In the genomic region with DNA sequence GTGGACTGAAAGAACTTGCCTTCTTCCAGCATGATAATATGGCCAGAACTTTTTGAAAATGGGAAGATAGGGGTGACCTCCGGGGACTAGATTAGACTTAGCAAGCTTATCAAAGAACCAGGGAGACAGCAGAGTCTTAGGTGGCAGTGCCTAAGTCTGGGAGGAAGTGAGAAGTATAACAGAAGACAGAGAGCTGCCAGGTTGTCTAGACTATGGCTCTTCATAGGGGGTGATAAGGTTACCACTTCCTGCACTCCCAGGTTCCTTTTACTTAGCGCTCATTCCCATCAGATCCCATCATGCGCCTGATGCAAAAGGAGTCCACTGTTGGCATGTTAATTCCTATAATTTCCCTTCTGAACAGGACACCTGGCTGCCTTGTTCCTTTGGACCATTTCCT, we compare ENCODE assay signal across 19 cellular contexts.
"Had no signal": no experiment of that assay in that cellular context is flagged by ENCODE, and none has a peak within 500 bp of the region (broad histone marks: within the 10 kb centered on the region; RNA-seq: fewer than 3 reads in every experiment).

No MANE protein-coding gene starts in this region.

- DNase-seq: activated CD4-positive, alpha-beta memory T cell treated with anti-CD3 and anti-CD28 coated beads, Interleukin-2, amount 10 ng/mL, durations not matched to agents 7 days and 5 days; activated CD4-positive, alpha-beta T cell treated with anti-CD3 and anti-CD28 coated beads, Interleukin-2, amount 10 ng/mL, durations not matched to agents 24 days and 14 days; activated CD8-positive, alpha-beta memory T cell treated with anti-CD3 and anti-CD28 coated beads, Interleukin-2, amount 10 ng/mL, durations not matched to agents 7 days and 5 days; activated gamma-delta T cell; activated naive CD4-positive, alpha-beta T cell treated with anti-CD3 and anti-CD28 coated beads, Interleukin-2, amount 50 U/mL, for 16 hours; activated naive CD8-positive, alpha-beta T cell treated with anti-CD3 and anti-CD28 coated beads, Interleukin-2, amount 50 U/mL, for 24 hours; body of pancreas; foreskin keratinocyte; lower lobe of right lung; naive thymus-derived CD4-positive, alpha-beta T cell; small intestine; stimulated activated CD4-positive, alpha-beta T cell treated with anti-CD3 and anti-CD28 coated beads, Interleukin-2, amount 100 ng/mL, for 24 hours; transverse colon had no signal

- H3K36me3 ChIP-seq: cardiac muscle cell, neural progenitor cell, transverse colon had no signal

- ATAC-seq: activated CD4-positive, CD25-positive, alpha-beta regulatory T cell treated with anti-CD3 and anti-CD28 coated beads, Interleukin-2, amount 50 U/mL, for 24 hours; activated CD8-positive, alpha-beta memory T cell treated with anti-CD3 and anti-CD28 coated beads, Interleukin-2, amount 10 ng/mL, durations not matched to agents 7 days and 5 days; activated naive CD8-positive, alpha-beta T cell treated with anti-CD3 and anti-CD28 coated beads, Interleukin-2, amount 50 U/mL, for 24 hours; body of pancreas; foreskin keratinocyte; left lobe of liver; lower lobe of right lung; naive thymus-derived CD4-positive, alpha-beta T cell; sciatic nerve; stimulated activated effector memory CD8-positive, alpha-beta T cell treated with anti-CD3 and anti-CD28 coated beads, Interleukin-12 subunit alpha, Interleukin-12 subunit beta, amount 100 ng/mL, for 72 hours had no signal

- H3K4me1 ChIP-seq: body of pancreas, foreskin keratinocyte, lower lobe of right lung, neural progenitor cell, transverse colon had no signal

- H3K9me3 ChIP-seq: body of pancreas, lower lobe of right lung, transverse colon had no signal

- H3K4me3 ChIP-seq: body of pancreas, cardiac muscle cell, lower lobe of right lung, neural progenitor cell, transverse colon had no signal
